In the genomic region with DNA sequence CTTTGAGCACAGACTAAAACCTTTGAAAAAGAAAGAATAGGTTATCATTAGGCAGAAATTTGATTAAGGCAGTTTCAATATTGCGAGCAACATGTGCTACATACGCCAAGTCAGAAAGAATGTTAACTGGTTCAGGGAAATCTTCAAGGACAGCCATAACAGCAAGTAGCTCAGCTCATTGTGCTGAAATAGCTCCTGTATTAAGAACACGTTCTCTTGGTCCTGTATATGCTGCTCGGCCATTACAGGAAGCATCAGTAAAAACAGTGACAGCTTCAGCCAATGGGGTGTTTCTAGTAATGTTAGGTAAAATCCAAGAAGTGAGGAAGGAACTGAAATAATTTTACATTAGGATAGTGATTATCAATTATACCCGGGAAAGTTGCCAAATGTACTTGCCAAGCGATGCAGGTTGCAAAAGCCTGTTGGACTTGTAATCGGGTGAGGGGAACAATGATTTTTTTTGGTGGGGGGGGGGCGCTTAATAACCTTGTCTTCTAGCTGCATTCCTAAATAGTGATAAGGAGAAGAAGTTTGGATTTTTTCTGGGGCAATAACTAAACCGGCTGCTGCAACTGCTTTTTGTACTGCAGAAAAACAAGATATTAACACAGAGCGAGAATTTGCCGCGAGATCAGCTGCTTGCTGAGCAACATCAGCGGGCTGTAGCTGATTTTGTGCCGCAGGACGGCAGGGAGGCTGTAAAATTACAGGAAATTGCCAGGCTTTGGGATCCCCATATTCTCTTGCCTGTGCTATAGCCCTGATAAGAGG, we compare ENCODE assay signal across 16 cellular contexts. TPM values are rescaled to one million over a fixed set of nuclear protein-coding genes. Genes with fewer than 3 reads are reported as not detected.
DNase-seq lines count a peak whose midpoint lies in the region; ATAC-seq and TF ChIP-seq lines count a peak whose summit lies in the region.
"Had no signal": no experiment of that assay in that cellular context is flagged by ENCODE, and none has a peak within 500 bp of the region (broad histone marks: within the 10 kb centered on the region; RNA-seq: fewer than 3 reads in every experiment).

No MANE protein-coding gene starts in this region.

- intact Hi-C loops in cardiac septum (cut with DNase I) (no loop called here), aorta (cut with DNase I) (loop anchor here in 1 of 2 donors (10.0 kb wide), 2 partner anchors 65 to 255 kb away; no protein-coding TSS in a partner anchor)

- POLR2A ChIA-PET in T-cell (lab: Charles Lee), result no interaction called here

- no peaks in the 10 kb centered on the region for H3K36me3 ChIP-seq in right atrium auricular region
- no peaks in the 10 kb centered on the region for H3K36me3 ChIP-seq in mucosa of stomach (ENCODE audit: control insufficient read depth, insufficient read depth, low read length)
- no peaks in the 10 kb centered on the region for H3K36me3 ChIP-seq in aorta (ENCODE audit: control insufficient read depth in 1 of 2, insufficient read depth in 2 of 2, low read length in 1 of 2)
- H3K36me3 ChIP-seq in effector memory CD4-positive, alpha-beta T cell (ENCODE audit: control insufficient read depth, insufficient read depth, low read length), result no peaks in the 10 kb centered on the region
- H3K36me3 ChIP-seq: SJCRH30 had no signal

- H3K4me3 Mint-ChIP-seq in T-cell, result no peak overlapping the region
- no peak overlapping the region for H3K4me3 Mint-ChIP-seq in T-helper 2 cell treated with Interferon-gamma antibody and Interleukin-4, amounts not matched to agents 5 μg/mL and 100 μg/mL, for 36 hours
- H3K4me3 Mint-ChIP-seq: activated naive CD8-positive, alpha-beta T cell treated with anti-CD3 and anti-CD28 coated beads, Interleukin-2, amount 50 U/mL, for 24 hours had no signal

- H3K27ac Mint-ChIP-seq in T-cell, result no peak overlapping the region
- no peak overlapping the region for H3K27ac Mint-ChIP-seq in T-helper 2 cell treated with Interferon-gamma antibody and Interleukin-4, amounts not matched to agents 5 μg/mL and 100 μg/mL, for 36 hours
- H3K27ac Mint-ChIP-seq: progenitor cell of endocrine pancreas had no signal

- no peaks in the 10 kb centered on the region for H3K9me3 Mint-ChIP-seq in T-cell
- H3K9me3 Mint-ChIP-seq in T-helper 2 cell treated with Interferon-gamma antibody and Interleukin-4, amounts not matched to agents 5 μg/mL and 100 μg/mL, for 36 hours, result no peaks in the 10 kb centered on the region
- H3K9me3 Mint-ChIP-seq: activated naive CD8-positive, alpha-beta T cell treated with anti-CD3 and anti-CD28 coated beads, Interleukin-2, amount 50 U/mL, for 24 hours had no signal

- H3K4me1 ChIP-seq in right atrium auricular region, result no peaks in the 10 kb centered on the region
- peaks cover 5% of the 10 kb centered on the region for H3K4me1 ChIP-seq in mucosa of stomach (ENCODE audit: control insufficient read depth, insufficient read depth, low read length)
- H3K4me1 ChIP-seq in aorta (ENCODE audit: control insufficient read depth in 1 of 2, insufficient read depth in 2 of 2, low read length in 2 of 2), result peaks cover 4 to 6% of the 10 kb centered on the region in 2 donors
- no peaks in the 10 kb centered on the region for H3K4me1 ChIP-seq in effector memory CD4-positive, alpha-beta T cell (ENCODE audit: control insufficient read depth, insufficient read depth, low read length, poor library complexity, severe bottlenecking)
- H3K4me1 ChIP-seq: SJCRH30 had no signal

- H3K4me1 Mint-ChIP-seq in T-cell, result no peaks in the 10 kb centered on the region
- H3K4me1 Mint-ChIP-seq in T-helper 2 cell treated with Interferon-gamma antibody and Interleukin-4, amounts not matched to agents 5 μg/mL and 100 μg/mL, for 36 hours (ENCODE audit: low read depth), result no peaks in the 10 kb centered on the region
- H3K4me1 Mint-ChIP-seq: activated naive CD8-positive, alpha-beta T cell treated with anti-CD3 and anti-CD28 coated beads, Interleukin-2, amount 50 U/mL, for 24 hours had no signal

- peak overlapping the region; percentile 9 for H3K9ac ChIP-seq in mucosa of stomach (ENCODE audit: low read length)

- 35 to 36% methylated on average over 15 of the region's 15 CpGs for WGBS in aorta, 2 donors

- no peaks in the 10 kb centered on the region for H3K27me3 ChIP-seq in right atrium auricular region
- H3K27me3 ChIP-seq in mucosa of stomach (ENCODE audit: control insufficient read depth, insufficient read depth, low read length), result no peaks in the 10 kb centered on the region
- H3K27me3 ChIP-seq in aorta (ENCODE audit: control insufficient read depth in 1 of 2, insufficient read depth in 2 of 2, low read length in 1 of 2), result no peaks in the 10 kb centered on the region
- no peaks in the 10 kb centered on the region for H3K27me3 ChIP-seq in effector memory CD4-positive, alpha-beta T cell (replicated peaks; ENCODE audit: control insufficient read depth, insufficient read depth, low read length, poor library complexity, severe bottlenecking)
- H3K27me3 ChIP-seq: SJCRH30 had no signal

- H3K4me3 ChIP-seq in right atrium auricular region (no peak overlapping the region), mucosa of stomach (ENCODE audit: low read length) (no peak overlapping the region), aorta (ENCODE audit: low read length in 2 of 2) (peak overlapping the region; percentile 24 to 61)
- no peak overlapping the region for H3K4me3 ChIP-seq in effector memory CD4-positive, alpha-beta T cell (ENCODE audit: insufficient read depth, low read depth, low read length, poor library complexity, severe bottlenecking)
- H3K4me3 ChIP-seq: SJCRH30 had no signal

- no peaks in the 10 kb centered on the region for H3K27me3 Mint-ChIP-seq in T-cell
- H3K27me3 Mint-ChIP-seq in T-helper 2 cell treated with Interferon-gamma antibody and Interleukin-4, amounts not matched to agents 5 μg/mL and 100 μg/mL, for 36 hours (ENCODE audit: low read depth), result no peaks in the 10 kb centered on the region
- H3K27me3 Mint-ChIP-seq: activated naive CD8-positive, alpha-beta T cell treated with anti-CD3 and anti-CD28 coated beads, Interleukin-2, amount 50 U/mL, for 24 hours; progenitor cell of endocrine pancreas had no signal

- H3K9me3 ChIP-seq in right atrium auricular region (no peaks in the 10 kb centered on the region), mucosa of stomach (ENCODE audit: control insufficient read depth, low read length) (no peaks in the 10 kb centered on the region), aorta (ENCODE audit: control insufficient read depth, low read length) (no peaks in the 10 kb centered on the region)
- no peaks in the 10 kb centered on the region for H3K9me3 ChIP-seq in effector memory CD4-positive, alpha-beta T cell (ENCODE audit: control insufficient read depth, low read length)
- H3K9me3 ChIP-seq: SJCRH30 had no signal

- H3K36me3 Mint-ChIP-seq in T-cell, result no peaks in the 10 kb centered on the region
- no peaks in the 10 kb centered on the region for H3K36me3 Mint-ChIP-seq in T-helper 2 cell treated with Interferon-gamma antibody and Interleukin-4, amounts not matched to agents 5 μg/mL and 100 μg/mL, for 36 hours (ENCODE audit: low read depth)

- ATAC-seq in aorta (ENCODE audit: low FRiP score) (no peak), T-cell (replicated peaks in 1 of 4) (no peak)
- ATAC-seq: activated naive CD8-positive, alpha-beta T cell treated with anti-CD3 and anti-CD28 coated beads, Interleukin-2, amount 50 U/mL, for 24 hours had no signal

- no peak for TF ChIP-seq CTCF in right atrium auricular region (IDR thresholded peaks at IDR 0.05)

- H3K27ac ChIP-seq in right atrium auricular region, result peak overlapping the region; percentile 10 to 16
- no peak overlapping the region for H3K27ac ChIP-seq in aorta (ENCODE audit: low read depth in 1 of 2, low read length in 2 of 2)
- no peak overlapping the region for H3K27ac ChIP-seq in effector memory CD4-positive, alpha-beta T cell (ENCODE audit: insufficient read depth, low read length, poor library complexity, severe bottlenecking)
- H3K27ac ChIP-seq: SJCRH30 had no signal

- CTCF ChIA-PET in T-cell (lab: Charles Lee), result no interaction called here

- DNase-seq in right atrium auricular region (ENCODE audit: low spot score) (no peak), cardiac septum (ENCODE audit: low spot score) (no peak), astrocyte of the hippocampus (ENCODE audit: low read depth, low spot score) (peak; percentile 27), aorta (no peak), T-cell (no peak)
- no peak for DNase-seq in T-helper 2 cell treated with Interferon-gamma antibody and Interleukin-4, amounts not matched to agents 5 μg/mL and 100 μg/mL, for 36 hours (ENCODE audit: low spot score)
- DNase-seq in effector memory CD4-positive, alpha-beta T cell, result no peak
- DNase-seq: activated CD4-positive, alpha-beta T cell treated with anti-CD3 and anti-CD28 coated beads, Interleukin-2, amount 50 U/mL, for 1 hour; activated naive CD8-positive, alpha-beta T cell treated with anti-CD3 and anti-CD28 coated beads, Interleukin-2, amount 50 U/mL, for 24 hours; activated T-cell treated with anti-CD3 and anti-CD28 coated beads, Interleukin-2, amount 50 U/mL, for 48 hours; erythroblast; NCI-H2081; NK-92 treated with Interleukin-12 subunit alpha and Interleukin-12 subunit beta, amount 100 ng/mL, for 24 hours; SJCRH30 had no signal

RNA-seq across cellular contexts. Expression of gene RASSF6, which starts 49.4 kb away (rescaled TPM):
- total RNA-seq in right atrium auricular region, result not detected
- total RNA-seq in cardiac septum, result not detected
- total RNA-seq in aorta, result not detected
- polyA plus RNA-seq in aorta, result 1 to 10 TPM in 1 of 2 donors, not detected in 1; 3.0 TPM
- total RNA-seq in T-cell, result 1 to 10 TPM in 1 of 5 donors, under 1 TPM in 4; 0.25 to 1.1 (median 0.47) TPM

Comparison
In these comparisons a context has a peak if more than half of its experiments do, and no peak if none do; other contexts are left out.
1. H3K27ac ChIP-seq: peak in right atrium auricular region (2 of 2); none in aorta (0 of 2) and effector memory CD4-positive, alpha-beta T cell (single experiment).
2. H3K4me3 ChIP-seq: peak in aorta (2 of 2); none in right atrium auricular region (0 of 2), mucosa of stomach (single experiment) and effector memory CD4-positive, alpha-beta T cell (single experiment).